ENCODE assay signal across 13 cellular contexts in the genomic region with DNA sequence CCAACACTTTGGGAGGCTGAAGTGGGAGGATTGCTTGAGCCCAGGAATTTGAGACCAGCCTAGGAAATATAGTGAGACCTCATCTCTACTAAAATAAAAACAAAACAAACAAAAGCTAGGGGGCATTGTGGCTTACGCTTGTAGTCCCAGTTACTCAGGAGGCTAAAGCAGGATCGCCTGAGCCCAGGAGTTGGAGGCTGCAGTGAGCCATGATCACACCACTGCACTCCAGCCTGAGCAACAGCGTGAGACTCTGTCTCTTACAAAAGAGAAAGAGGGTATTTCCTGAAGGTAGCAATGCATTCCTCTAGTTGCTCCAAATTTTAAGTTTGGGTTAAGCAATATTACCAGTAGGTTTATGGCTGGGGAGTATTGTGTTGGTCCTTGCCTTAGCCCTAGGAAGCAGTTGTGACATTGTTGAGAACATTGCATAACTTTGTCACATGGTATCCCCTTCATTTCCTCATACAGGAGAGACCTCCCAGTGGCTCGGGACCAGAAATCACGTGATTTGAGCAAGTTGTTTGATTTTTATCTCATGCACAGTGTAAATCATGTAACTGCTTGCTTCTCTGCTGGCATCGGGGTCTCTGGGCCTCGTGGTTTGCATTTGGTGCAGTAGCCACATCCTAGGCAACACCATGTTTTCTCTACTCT. TPM values are rescaled to one million over a fixed set of nuclear protein-coding genes. Genes with fewer than 3 reads are reported as not detected.
A peak's percentile ranks its signal among the peaks of the same experiment; 100 is the strongest.
DNase-seq lines count a peak whose midpoint lies in the region; ATAC-seq, FAIRE-seq and TF ChIP-seq lines count a peak whose summit lies in the region.
"Had no signal": no experiment of that assay in that cellular context is flagged by ENCODE, and none has a peak within 500 bp of the region (broad histone marks: within the 10 kb centered on the region; RNA-seq: fewer than 3 reads in every experiment).

No MANE protein-coding gene starts in this region.

- intact Hi-C loops in adrenal gland (cut with DNase I): no loop called here
- intact Hi-C loops in lower lobe of right lung (cut with DNase I): no loop called here
- intact Hi-C loops in transverse colon (cut with DNase I; ENCODE audit: low total_unique reads): no loop called here

- H3K4me3 ChIP-seq in adrenal gland (no peak overlapping the region), lower lobe of right lung (no peak overlapping the region), transverse colon (no peak overlapping the region)

- TF ChIP-seq EP300 in transverse colon (IDR thresholded peaks at IDR 0.05; ENCODE audit: low read depth): no peak

- H3K9me3 ChIP-seq in adrenal gland (replicated peaks in 1 of 3) (no peaks in the 10 kb centered on the region), lower lobe of right lung (no peaks in the 10 kb centered on the region), transverse colon (no peaks in the 10 kb centered on the region)

- no peak for FAIRE-seq in GM19239 (lab: Jason Lieb, UNC)
- FAIRE-seq: A204.1, GM12892 had no signal

- ATAC-seq in lower lobe of right lung: peak; percentile 88 to 90

- no peak for TF ChIP-seq POLR2A in adrenal gland (IDR thresholded peaks at IDR 0.05)
- no peak for TF ChIP-seq POLR2A in transverse colon (IDR thresholded peaks at IDR 0.05)

- H3K36me3 ChIP-seq in adrenal gland (replicated peaks in 1 of 2) (no peaks in the 10 kb centered on the region), lower lobe of right lung (no peaks in the 10 kb centered on the region), transverse colon (no peaks in the 10 kb centered on the region)

- TF ChIP-seq CTCF in adrenal gland (IDR thresholded peaks at IDR 0.05) (no peak), lower lobe of right lung (IDR thresholded peaks at IDR 0.05) (no peak), transverse colon (IDR thresholded peaks at IDR 0.05) (no peak)

- H3K4me1 ChIP-seq in adrenal gland (replicated peaks in 1 of 2): peaks cover 5 to 13% of the 10 kb centered on the region in 2 donors
- peaks cover 33% of the 10 kb centered on the region for H3K4me1 ChIP-seq in lower lobe of right lung
- peaks cover 0 to 16% (median 2%) of the 10 kb centered on the region in 4 donors for H3K4me1 ChIP-seq in transverse colon

- 43 to 48% (median 46%) methylated on average over 7 of the region's 7 CpGs for WGBS in adrenal gland, 4 donors
- 37% methylated on average over 7 of the region's 7 CpGs; no CpG with 5 or more reads in 1 of the 2 donors for WGBS in transverse colon (ENCODE audit: low coverage in 1 of 2), 2 donors

- H3K27me3 ChIP-seq in adrenal gland: no peaks in the 10 kb centered on the region
- H3K27me3 ChIP-seq in lower lobe of right lung (ENCODE audit: low read depth): no peaks in the 10 kb centered on the region
- H3K27me3 ChIP-seq in transverse colon: peaks cover 5% of the 10 kb centered on the region

- in situ Hi-C loops in transverse colon (cut with MboI; ENCODE audit: low pct_ligation_motif_present in 1 of 4, low pct_unique_long_range_greater_than_20kb in 1 of 4, low sequenced_read_pairs in 3 of 4): no loop called here

- peak overlapping the region in 2 of 5 donors; percentile 51 to 74 for H3K27ac ChIP-seq in adrenal gland
- H3K27ac ChIP-seq in lower lobe of right lung: peak overlapping the region; percentile 70
- H3K27ac ChIP-seq in transverse colon: peak overlapping the region; percentile 33 to 70 (median 54)

- DNase-seq in NK-92 treated with Interleukin-12 subunit alpha and Interleukin-12 subunit beta, amount 100 ng/mL, for 24 hours (lab: John Stamatoyannopoulos, UW): peak; percentile 33
- DNase-seq in NK-92 (lab: John Stamatoyannopoulos, UW; ENCODE audit: unreplicated experiment) (no peak), adrenal gland (peak in 6 of 7 donors; percentile 67 to 83 (median 78)), lower lobe of right lung (peak; percentile 71), transverse colon (peak; percentile 52), activated gamma-delta T cell treated with Interleukin-2 at 50 U/mL for 16 hours (no peak), GM19239 (ENCODE audit: insufficient read length, low spot score) (no peak)
- DNase-seq in activated naive CD4-positive, alpha-beta T cell (lab: John Stamatoyannopoulos, UW): no peak
- DNase-seq: activated B cell treated with CpG ODN at 0.5 μM for 24 hours, cerebellar nuclear complex, NCI-H2171 had no signal

RNA-seq across cellular contexts. Expression of gene SMARCD3, which starts 23.3 kb away (rescaled TPM):
- total RNA-seq in adrenal gland (100 to 1,000 TPM in 5 of 8 donors, 10 to 100 TPM in 3; 62.7 to 147 (median 105) TPM), lower lobe of right lung (53.1 TPM), transverse colon (10 to 100 TPM in 2 of 4 donors, 1 to 10 TPM in 2; 6.6 to 19.1 (median 9.9) TPM)
- polyA plus RNA-seq in adrenal gland: 100 to 1,000 TPM in 2 of 3 donors, 10 to 100 TPM in 1; 46.4 to 194 (median 147) TPM
- total RNA-seq: activated B cell treated with CpG ODN at 0.5 μM for 24 hours had no signal

RNA-seq across cellular contexts. Expression of gene CHPF2, which starts 39.5 kb away (rescaled TPM):
- total RNA-seq in adrenal gland (10 to 100 TPM; 42.9 to 84.1 (median 63.2) TPM), lower lobe of right lung (34.7 TPM), transverse colon (100 to 1,000 TPM in 1 of 4 donors, 10 to 100 TPM in 3; 48.4 to 104 (median 50.9) TPM)
- 10 to 100 TPM; 15.8 to 87.8 (median 58.7) TPM for polyA plus RNA-seq in adrenal gland

RNA-seq across cellular contexts. Expression of gene ABCF2, which starts 44.8 kb away (rescaled TPM):
- 100 to 1,000 TPM in 1 of 8 donors, 10 to 100 TPM in 7; 20.8 to 110 (median 31.0) TPM for total RNA-seq in adrenal gland
- polyA plus RNA-seq in adrenal gland: 10 to 100 TPM; 15.6 to 36.9 (median 16.1) TPM
- 23.3 TPM for total RNA-seq in lower lobe of right lung
- 10 to 100 TPM in 3 of 4 donors, 1 to 10 TPM in 1; 10.0 to 30.8 (median 27.8) TPM for total RNA-seq in transverse colon

Comparison
In these comparisons a context has a peak if more than half of its experiments do, and no peak if none do; other contexts are left out.
1. DNase-seq: peak in NK-92 treated with Interleukin-12 subunit alpha and Interleukin-12 subunit beta, amount 100 ng/mL, for 24 hours (single experiment), adrenal gland (6 of 7), lower lobe of right lung (single experiment) and transverse colon (single experiment); none in NK-92 (single experiment), activated gamma-delta T cell treated with Interleukin-2 at 50 U/mL for 16 hours (single experiment), activated naive CD4-positive, alpha-beta T cell (0 of 4) and GM19239 (single experiment).